ENCODE assay signal across 20 cellular contexts in the genomic region with DNA sequence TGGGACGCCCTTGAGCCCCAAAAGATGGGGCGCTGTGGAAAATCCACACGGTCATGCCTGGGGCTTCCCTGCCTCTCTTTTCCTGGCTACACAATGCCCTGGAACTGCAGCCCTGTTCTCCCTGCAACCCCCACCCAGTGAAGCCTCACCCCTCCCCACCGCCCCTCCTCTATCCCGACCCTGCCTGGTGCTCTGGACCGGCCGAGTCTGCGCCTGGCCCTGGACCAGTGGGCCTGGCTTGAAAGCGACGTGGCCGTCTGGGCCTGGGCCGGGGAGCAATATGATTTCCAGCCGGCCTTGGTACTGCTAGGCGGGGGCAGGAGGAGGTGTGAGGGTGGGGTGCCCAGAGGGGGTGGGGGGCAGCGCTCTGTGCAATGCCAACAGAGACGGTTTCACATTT.
"Had no signal": no experiment of that assay in that cellular context is flagged by ENCODE, and none has a peak within 500 bp of the region (broad histone marks: within the 10 kb centered on the region; RNA-seq: fewer than 3 reads in every experiment).

No MANE protein-coding gene starts in this region.

- H3K27ac ChIP-seq: gastroesophageal sphincter, hepatocyte, pancreas, right lobe of liver, stomach, thoracic aorta, transverse colon had no signal

- H3K27me3 ChIP-seq: hepatocyte, pancreas, right lobe of liver had no signal

- H3K9me3 ChIP-seq: esophagus squamous epithelium, gastroesophageal sphincter, mucosa of descending colon, pancreas, right lobe of liver, stomach, thoracic aorta, transverse colon had no signal

- H3K4me3 ChIP-seq: esophagus squamous epithelium, gastroesophageal sphincter, hepatocyte, mucosa of descending colon, pancreas, right lobe of liver, stomach, thoracic aorta, transverse colon had no signal

- ATAC-seq: gastroesophageal sphincter; left colon; mucosa of descending colon; naive thymus-derived CD8-positive, alpha-beta T cell; pancreas had no signal

- DNase-seq: cerebellar nuclear complex; esophagus squamous epithelium; foreskin fibroblast; glutamatergic neuron; left colon; mammary epithelial cell; mucosa of descending colon; naive thymus-derived CD8-positive, alpha-beta T cell; nucleus accumbens; right lobe of liver; stimulated activated CD4-positive, alpha-beta T cell treated with anti-CD3 and anti-CD28 coated beads, Interleukin-2, amount 100 ng/mL, for 24 hours; stimulated activated CD4-positive, alpha-beta T cell treated with anti-CD3 and anti-CD28 coated beads, Interleukin-4, amount 100 ng/mL, for 4 hours; stimulated activated naive CD4-positive, alpha-beta T cell; stomach; substantia nigra; transverse colon had no signal

- H3K4me1 ChIP-seq: pancreas had no signal

- H2AFZ ChIP-seq: hepatocyte had no signal

- H3K79me2 ChIP-seq: hepatocyte had no signal

- H3K36me3 ChIP-seq: esophagus squamous epithelium, gastroesophageal sphincter, pancreas, right lobe of liver, stomach, thoracic aorta, transverse colon had no signal

- H3K4me2 ChIP-seq: hepatocyte had no signal
